27 cellular contexts compared by ENCODE assay signal in genomic region chr9:100038472-100038871, GRCh38.
"Had no signal": no experiment of that assay in that cellular context is flagged by ENCODE, and none has a peak within 500 bp of the region (broad histone marks: within the 10 kb centered on the region; RNA-seq: fewer than 3 reads in every experiment).

No MANE protein-coding gene starts in this region.

- H3K4me3 Mint-ChIP-seq: dendritic cell treated with granulocyte-macrophage colony-stimulating factor and Interleukin-4, amounts not matched to agents 40 ng/mL and 50 ng/mL, for 4 days; effector memory CD8-positive, alpha-beta T cell; endodermal cell; mesothelial cell of epicardium; naive thymus-derived CD4-positive, alpha-beta T cell had no signal

- H3K4me3 ChIP-seq: colonic mucosa, esophagus squamous epithelium, gastrocnemius medialis, heart right ventricle, left lung, lower lobe of right lung, mucosa of descending colon had no signal

- H3K4me1 ChIP-seq: colonic mucosa, esophagus squamous epithelium had no signal

- DNase-seq: colonic mucosa; cortex of kidney; effector CD8-positive, alpha-beta T cell; effector memory CD8-positive, alpha-beta T cell; endodermal cell; erythroblast; esophagus squamous epithelium; foreskin fibroblast; foreskin melanocyte; gastrocnemius medialis; glutamatergic neuron; head of caudate nucleus; heart right ventricle; hippocampal formation; left cardiac atrium; left lung; left ventricle myocardium superior; lower lobe of right lung; mesenchymal stem cell; mucosa of descending colon; naive thymus-derived CD4-positive, alpha-beta T cell had no signal

- FAIRE-seq: islet of Langerhans, keratinocyte had no signal

- H3K27ac Mint-ChIP-seq: dendritic cell treated with granulocyte-macrophage colony-stimulating factor and Interleukin-4, amounts not matched to agents 40 ng/mL and 50 ng/mL, for 4 days; endodermal cell; mesothelial cell of epicardium; naive thymus-derived CD4-positive, alpha-beta T cell had no signal

- H3K27me3 Mint-ChIP-seq: dendritic cell treated with granulocyte-macrophage colony-stimulating factor and Interleukin-4, amounts not matched to agents 40 ng/mL and 50 ng/mL, for 4 days; effector memory CD8-positive, alpha-beta T cell; naive thymus-derived CD4-positive, alpha-beta T cell had no signal

- H3K27ac ChIP-seq: colonic mucosa, epithelial cell of prostate, esophagus squamous epithelium, gastrocnemius medialis, heart right ventricle, left lung, lower lobe of right lung had no signal

- H3K27me3 ChIP-seq: colonic mucosa, esophagus squamous epithelium, gastrocnemius medialis, heart right ventricle, left lung had no signal

- ATAC-seq: effector memory CD8-positive, alpha-beta T cell; esophagus mucosa; gastrocnemius medialis; heart right ventricle; left cardiac atrium; left lung; left ventricle myocardium superior; lower lobe of right lung; mucosa of descending colon; naive thymus-derived CD4-positive, alpha-beta T cell had no signal

- H3K36me3 ChIP-seq: colonic mucosa, gastrocnemius medialis, left lung, lower lobe of right lung had no signal

- H3K9me3 ChIP-seq: colonic mucosa, esophagus squamous epithelium, gastrocnemius medialis, mucosa of descending colon had no signal

- H3K4me1 Mint-ChIP-seq: endodermal cell, mesothelial cell of epicardium had no signal

- H3K9me3 Mint-ChIP-seq: effector memory CD8-positive, alpha-beta T cell had no signal
